1 cellular context compared by ENCODE assay signal in genomic region chr15:28935316-28935715, GRCh38.
TF ChIP-seq lines count a peak whose summit lies in the region.

No MANE protein-coding gene starts in this region.

TF ChIP-seq in K562, 482 proteins besides CTCF, POLR2A, EP300 and RAD21 (continued from another document):
- TF ChIP-seq CBX1 (IDR thresholded peaks at IDR 0.05; ENCODE audit: low read depth): 0 out of 2 replicates have a peak, but pooled peaks have one; percentile 46
- TF ChIP-seq SMC3 (conservative IDR thresholded peaks at IDR 0.05; ENCODE audit: insufficient read depth, low read depth, low read length): peak; percentile 38; the same call in 1 of the 2 replicates
- TF ChIP-seq ESRRA (IDR thresholded peaks at IDR 0.05; ENCODE audit: borderline replicate concordance, low read depth): peak; percentile 69
- no peak for TF ChIP-seq POLR2AphosphoS2 (IDR thresholded peaks at IDR 0.05; ENCODE audit: low read length)
- no peak for TF ChIP-seq NR2C2 (CRISPR knock-in tag; IDR thresholded peaks at IDR 0.05)
- peak; percentile 39; the same call in 1 of the 2 replicates for TF ChIP-seq NR2C2 (tag; IDR thresholded peaks at IDR 0.05)
TF ChIP-seq in K562: peak in this region for 6.
